In the genomic region with DNA sequence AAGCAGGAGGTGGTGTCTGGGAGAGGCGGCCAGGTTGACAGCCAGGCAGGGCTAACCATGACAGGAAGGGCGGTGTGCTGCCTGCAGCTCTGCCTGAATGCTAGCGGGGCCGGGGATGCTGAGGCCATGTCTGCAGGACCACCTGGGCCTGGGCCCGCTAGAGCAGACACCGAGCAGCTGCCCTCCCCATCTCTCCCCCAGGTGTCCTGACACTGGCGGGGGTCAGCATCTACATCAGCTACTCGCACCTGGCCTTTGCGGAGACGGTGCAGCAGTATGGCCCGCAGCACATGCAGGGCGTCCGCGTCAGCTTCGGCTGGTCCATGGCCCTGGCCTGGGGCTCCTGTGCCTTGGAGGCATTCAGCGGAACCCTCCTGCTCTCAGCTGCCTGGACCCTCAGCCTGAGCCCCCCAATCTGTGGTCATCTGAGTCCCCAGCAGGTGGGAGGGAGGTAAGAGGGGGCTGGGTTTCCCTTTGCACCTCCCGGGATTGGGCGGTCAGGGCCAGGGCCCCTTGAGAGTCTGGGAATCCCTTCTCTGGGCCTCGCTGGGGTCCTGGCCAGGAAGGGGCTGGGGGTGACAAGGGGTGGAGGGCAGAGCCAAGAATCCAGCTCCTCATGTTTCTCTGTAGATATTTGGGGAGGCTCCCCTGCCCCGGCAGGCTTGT, we compare ENCODE assay signal across 16 cellular contexts. TPM values are rescaled to one million over a fixed set of nuclear protein-coding genes. Genes with fewer than 3 reads are reported as not detected.
"Had no signal": no experiment of that assay in that cellular context is flagged by ENCODE, and none has a peak within 500 bp of the region (broad histone marks: within the 10 kb centered on the region; RNA-seq: fewer than 3 reads in every experiment).

No MANE protein-coding gene starts in this region.

- H3K4me1 Mint-ChIP-seq: activated CD4-positive, alpha-beta T cell treated with anti-CD3 and anti-CD28 coated beads for 36 hours had no signal

- DNase-seq: activated CD4-positive, alpha-beta T cell treated with anti-CD3 and anti-CD28 coated beads for 36 hours; activated CD8-positive, alpha-beta memory T cell treated with anti-CD3 and anti-CD28 coated beads, Interleukin-2, amount 50 U/mL, for 48 hours; activated CD8-positive, alpha-beta T cell treated with anti-CD3 and anti-CD28 coated beads, Interleukin-2, amount 10 ng/mL, durations not matched to agents 7 days and 5 days; foreskin melanocyte; stimulated activated CD4-positive, alpha-beta T cell treated with anti-CD3 and anti-CD28 coated beads, Interleukin-4, amount 100 ng/mL, for 1 hour; stimulated activated CD8-positive, alpha-beta memory T cell treated with anti-CD3 and anti-CD28 coated beads, Interleukin-4, amount 100 ng/mL, for 48 hours; stimulated activated naive CD8-positive, alpha-beta T cell treated with anti-CD3 and anti-CD28 coated beads, Interleukin-15, amount 100 ng/mL, for 72 hours; T-helper 9 cell had no signal

- H2AFZ ChIP-seq: neural progenitor cell, parathyroid adenoma had no signal

- H3K4me3 ChIP-seq: ascending aorta, neural progenitor cell had no signal

- ATAC-seq: activated CD4-positive, alpha-beta T cell treated with anti-CD3 and anti-CD28 coated beads for 36 hours; activated CD8-positive, alpha-beta T cell treated with anti-CD3 and anti-CD28 coated beads, Interleukin-2, amount 10 ng/mL, durations not matched to agents 7 days and 5 days; stimulated activated naive CD8-positive, alpha-beta T cell treated with anti-CD3 and anti-CD28 coated beads, Interleukin-15, amount 100 ng/mL, for 72 hours had no signal

- H3K79me2 ChIP-seq: parathyroid adenoma had no signal

- H3K27me3 ChIP-seq: ascending aorta, neural progenitor cell had no signal

- FAIRE-seq: bronchial epithelial cell had no signal

- H3K27ac Mint-ChIP-seq: activated CD4-positive, alpha-beta T cell treated with anti-CD3 and anti-CD28 coated beads for 36 hours; activated CD8-positive, alpha-beta T cell treated with anti-CD3 and anti-CD28 coated beads, Interleukin-2, amount 10 ng/mL, durations not matched to agents 7 days and 5 days; neural progenitor cell; stimulated activated naive CD8-positive, alpha-beta T cell treated with anti-CD3 and anti-CD28 coated beads, Interleukin-15, amount 100 ng/mL, for 72 hours had no signal

- H3K9ac ChIP-seq: neural progenitor cell, parathyroid adenoma had no signal

- H3K4me1 ChIP-seq: ascending aorta, neural progenitor cell, parathyroid adenoma had no signal

- H3K27ac ChIP-seq: ascending aorta, neural progenitor cell, parathyroid adenoma had no signal

- H3K9me3 Mint-ChIP-seq: neural progenitor cell; stimulated activated naive CD8-positive, alpha-beta T cell treated with anti-CD3 and anti-CD28 coated beads, Interleukin-15, amount 100 ng/mL, for 72 hours had no signal

- H3K36me3 Mint-ChIP-seq: neural progenitor cell had no signal

- H3K36me3 ChIP-seq: ascending aorta, neural progenitor cell had no signal

- H3K4me2 ChIP-seq: neural progenitor cell had no signal

- H3K9me3 ChIP-seq: ascending aorta had no signal

- H3K4me3 Mint-ChIP-seq: activated CD4-positive, alpha-beta T cell treated with anti-CD3 and anti-CD28 coated beads for 36 hours; activated CD8-positive, alpha-beta T cell treated with anti-CD3 and anti-CD28 coated beads, Interleukin-2, amount 10 ng/mL, durations not matched to agents 7 days and 5 days; neural progenitor cell; stimulated activated naive CD8-positive, alpha-beta T cell treated with anti-CD3 and anti-CD28 coated beads, Interleukin-15, amount 100 ng/mL, for 72 hours had no signal

RNA-seq across cellular contexts. Expression of gene TMEM235, which starts 7.5 kb away (rescaled TPM):
- total RNA-seq: activated CD4-positive, alpha-beta T cell treated with anti-CD3 and anti-CD28 coated beads for 36 hours; activated CD8-positive, alpha-beta T cell treated with anti-CD3 and anti-CD28 coated beads, Interleukin-2, amount 10 ng/mL, durations not matched to agents 7 days and 5 days; ascending aorta; bronchial epithelial cell; kidney epithelial cell; liver; myocyte; renal cortical epithelial cell had no signal

RNA-seq across cellular contexts. Expression of gene TK1, which starts 52.1 kb away (rescaled TPM):
- total RNA-seq: ascending aorta had no signal
